24 cellular contexts compared by ENCODE assay signal in genomic region chr2:207183506-207183905, GRCh38.
"Had no signal": no experiment of that assay in that cellular context is flagged by ENCODE, and none has a peak within 500 bp of the region (broad histone marks: within the 10 kb centered on the region; RNA-seq: fewer than 3 reads in every experiment).

No MANE protein-coding gene starts in this region.

- H3K4me1 Mint-ChIP-seq: activated B cell treated with CpG ODN at 0.5 μM for 24 hours; activated naive CD4-positive, alpha-beta T cell treated with anti-CD3 and anti-CD28 coated beads, Interleukin-2, amount 10 ng/mL, durations not matched to agents 7 days and 5 days had no signal

- H3K27ac ChIP-seq: lower lobe of right lung, pancreas, psoas muscle, right atrium auricular region, upper lobe of left lung had no signal

- H3K4me1 ChIP-seq: lower lobe of right lung, psoas muscle, right atrium auricular region, upper lobe of left lung had no signal

- H3K4me3 Mint-ChIP-seq: activated B cell treated with CpG ODN at 0.5 μM for 24 hours; activated CD4-positive, alpha-beta T cell treated with anti-CD3 and anti-CD28 coated beads for 36 hours; activated naive CD4-positive, alpha-beta T cell treated with anti-CD3 and anti-CD28 coated beads, Interleukin-2, amount 10 ng/mL, durations not matched to agents 7 days and 5 days; brain; dendritic cell treated with granulocyte-macrophage colony-stimulating factor and Interleukin-4, amounts not matched to agents 40 ng/mL and 50 ng/mL, for 4 days; naive thymus-derived CD8-positive, alpha-beta T cell had no signal

- H3K4me3 ChIP-seq: lower lobe of right lung, pancreas, psoas muscle, right atrium auricular region, upper lobe of left lung had no signal

- H3K36me3 Mint-ChIP-seq: brain had no signal

- H3K27me3 Mint-ChIP-seq: activated CD4-positive, alpha-beta T cell treated with anti-CD3 and anti-CD28 coated beads for 36 hours had no signal

- ATAC-seq: left lobe of liver; lower lobe of right lung; naive thymus-derived CD8-positive, alpha-beta T cell; pancreas; psoas muscle; stimulated activated naive CD8-positive, alpha-beta T cell treated with anti-CD3 and anti-CD28 coated beads, Interleukin-15, Interleukin-2, amounts not matched to agents 100 U/mL and 50 U/mL, for 24 hours had no signal

- DNase-seq: activated B cell treated with CpG ODN at 0.5 μM for 24 hours; activated CD4-positive, alpha-beta T cell treated with anti-CD3 and anti-CD28 coated beads for 36 hours; activated CD4-positive, alpha-beta T cell treated with anti-CD3 and anti-CD28 coated beads, Interleukin-2, amount 50 U/mL, for 4 hours; activated CD8-positive, alpha-beta memory T cell treated with anti-CD3 and anti-CD28 coated beads for 24 hours; activated CD8-positive, alpha-beta memory T cell treated with anti-CD3 and anti-CD28 coated beads, Interleukin-2, amount 50 U/mL, for 4 hours; activated effector memory CD4-positive, alpha-beta T cell treated with anti-CD3 and anti-CD28 coated beads, Interleukin-2, amount 50 U/mL, for 16 hours; activated naive CD4-positive, alpha-beta T cell treated with anti-CD3 and anti-CD28 coated beads, Interleukin-2, amount 10 ng/mL, durations not matched to agents 7 days and 5 days; anterior cingulate cortex; effector CD8-positive, alpha-beta T cell; erythroblast; foreskin melanocyte; kidney; lower lobe of right lung; naive thymus-derived CD8-positive, alpha-beta T cell; pancreas; psoas muscle; stimulated activated CD4-positive, alpha-beta T cell treated with anti-CD3 and anti-CD28 coated beads, Interleukin-4, amount 100 ng/mL, for 24 hours; stimulated activated naive CD8-positive, alpha-beta T cell treated with anti-CD3 and anti-CD28 coated beads, Interleukin-15, Interleukin-2, amounts not matched to agents 100 U/mL and 50 U/mL, for 24 hours; T1000; upper lobe of left lung had no signal

- FAIRE-seq: kidney, pancreas had no signal

- H3K9me3 ChIP-seq: lower lobe of right lung, pancreas, upper lobe of left lung had no signal

- H3K27me3 ChIP-seq: pancreas, right atrium auricular region, upper lobe of left lung had no signal

- H3K27ac Mint-ChIP-seq: activated B cell treated with CpG ODN at 0.5 μM for 24 hours; activated CD4-positive, alpha-beta T cell treated with anti-CD3 and anti-CD28 coated beads for 36 hours; activated naive CD4-positive, alpha-beta T cell treated with anti-CD3 and anti-CD28 coated beads, Interleukin-2, amount 10 ng/mL, durations not matched to agents 7 days and 5 days; brain; dendritic cell treated with granulocyte-macrophage colony-stimulating factor and Interleukin-4, amounts not matched to agents 40 ng/mL and 50 ng/mL, for 4 days; naive thymus-derived CD8-positive, alpha-beta T cell had no signal

- H3K36me3 ChIP-seq: lower lobe of right lung, pancreas, right atrium auricular region, upper lobe of left lung had no signal
